In genomic region chr20:32536861-32537656, GRCh38 we compare ENCODE assay signal across 8 cellular contexts. TPM values are rescaled to one million over a fixed set of nuclear protein-coding genes. Genes with fewer than 3 reads are reported as not detected.
A peak's percentile ranks its signal among the peaks of the same experiment; 100 is the strongest.
DNase-seq lines count a peak whose midpoint lies in the region; ATAC-seq and TF ChIP-seq lines count a peak whose summit lies in the region.

No MANE protein-coding gene starts in this region.

- POLR2A ChIA-PET in activated CD4-positive, alpha-beta T cell treated with anti-CD3 and anti-CD28 coated beads for 36 hours (lab: Charles Lee): interaction anchor here (0.5 to 0.8 kb wide), 2 partner anchors 9 to 1572 kb away, joined by 4 to 5 read pairs; no protein-coding TSS in a partner anchor

- no peak for TF ChIP-seq POLR2A in lower leg skin (IDR thresholded peaks at IDR 0.05)

- H3K4me3 Mint-ChIP-seq in activated CD4-positive, alpha-beta T cell treated with anti-CD3 and anti-CD28 coated beads for 36 hours: peak overlapping the region; percentile 84

- no peak overlapping the region for H3K9ac ChIP-seq in GM23248
- H3K9ac ChIP-seq in duodenal mucosa (ENCODE audit: low read depth in 1 of 2, low read length in 2 of 2): peak overlapping the region; percentile 28 to 60
- H3K9ac ChIP-seq in muscle layer of colon (ENCODE audit: low read length): no peak overlapping the region

- TF ChIP-seq CTCF in upper lobe of right lung (IDR thresholded peaks at IDR 0.05): no peak
- no peak for TF ChIP-seq CTCF in lower leg skin (IDR thresholded peaks at IDR 0.05)

- H3K4me3 ChIP-seq in ACC112 (ENCODE audit: low read depth, low read length) (peak overlapping the region; percentile 65), GM23248 (0 out of 2 replicates have a peak overlapping the region, but pooled peaks have one; percentile 29), duodenal mucosa (ENCODE audit: low read depth in 1 of 2, low read length in 2 of 2) (peak overlapping the region; percentile 68 to 71), muscle layer of colon (ENCODE audit: low read depth in 1 of 2, low read length in 2 of 2) (peak overlapping the region; percentile 11 to 33), upper lobe of right lung (peak overlapping the region; percentile 48), lower leg skin (ENCODE audit: low read depth, poor library complexity, severe bottlenecking) (no peak overlapping the region)

- H3F3A ChIP-seq in GM23248 (ENCODE audit: insufficient read depth): no peaks in the 10 kb centered on the region

- in situ Hi-C loops in GM23248 (cut with MboI): loop anchor here (25.0 kb wide), 1 partner anchor 250 kb away; no protein-coding TSS in a partner anchor

- WGBS in GM23248 (ENCODE audit: low coverage in 1 of 2, low lambda C conversion rate in 2 of 2, missing lambda C conversion rate in 2 of 2), 2 experiments: 10 to 12% methylated on average over 30 to 46 of the region's 61 CpGs
- 4 to 27% methylated on average over 9 to 59 of the region's 61 CpGs for WGBS in lower leg skin, 2 donors

- peaks cover 2% of the 10 kb centered on the region for H3K36me3 Mint-ChIP-seq in activated CD4-positive, alpha-beta T cell treated with anti-CD3 and anti-CD28 coated beads for 36 hours (ENCODE audit: low read depth)

- H3K4me1 ChIP-seq in ACC112 (ENCODE audit: control insufficient read depth, insufficient read depth, low read length, unreplicated experiment) (no peaks in the 10 kb centered on the region), GM23248 (ENCODE audit: insufficient read depth) (no peaks in the 10 kb centered on the region), duodenal mucosa (ENCODE audit: control insufficient read depth in 1 of 2, insufficient read depth in 2 of 2, low read length in 2 of 2) (peaks cover 38 to 43% of the 10 kb centered on the region in 2 donors), muscle layer of colon (ENCODE audit: insufficient read depth, low read length) (peaks cover 8% of the 10 kb centered on the region), upper lobe of right lung (peaks cover 28% of the 10 kb centered on the region)

- peaks cover 7% of the 10 kb centered on the region; the same call in 1 of the 2 replicates for H3K27me3 ChIP-seq in ACC112 (ENCODE audit: insufficient read depth, low read length)
- no peaks in the 10 kb centered on the region for H3K27me3 ChIP-seq in GM23248 (replicated peaks; ENCODE audit: insufficient read depth)
- no peaks in the 10 kb centered on the region for H3K27me3 ChIP-seq in duodenal mucosa (ENCODE audit: control insufficient read depth in 1 of 2, insufficient read depth in 2 of 2, low read length in 2 of 2)
- no peaks in the 10 kb centered on the region for H3K27me3 ChIP-seq in muscle layer of colon (ENCODE audit: control insufficient read depth in 1 of 2, insufficient read depth in 2 of 2, low read length in 2 of 2)
- H3K27me3 ChIP-seq in upper lobe of right lung: no peaks in the 10 kb centered on the region

- no peak for ATAC-seq in activated CD4-positive, alpha-beta T cell treated with anti-CD3 and anti-CD28 coated beads for 36 hours
- peak; percentile 74 for ATAC-seq in upper lobe of right lung

- peaks cover 81% of the 10 kb centered on the region for H3K4me1 Mint-ChIP-seq in activated CD4-positive, alpha-beta T cell treated with anti-CD3 and anti-CD28 coated beads for 36 hours

- peak overlapping the region; percentile 92 for H3K27ac Mint-ChIP-seq in activated CD4-positive, alpha-beta T cell treated with anti-CD3 and anti-CD28 coated beads for 36 hours

- H4K20me1 ChIP-seq in GM23248 (ENCODE audit: insufficient read depth): no peaks in the 10 kb centered on the region

- intact Hi-C loops in activated CD4-positive, alpha-beta T cell treated with anti-CD3 and anti-CD28 coated beads for 36 hours (cut with DNase I, micrococcal nuclease): loop anchor here in 1 of 2 experiments (1.0 to 5.0 kb wide), 9 partner anchors 38 to 1150 kb away; partner anchors contain the start of genes ASXL1, COMMD7, E2F1 and PLAGL2
- intact Hi-C loops in upper lobe of right lung (cut with DNase I) (no loop called here), lower leg skin (cut with DNase I; ENCODE audit: low total_unique reads) (no loop called here)

- H3K9me3 ChIP-seq in GM23248 (ENCODE audit: low read depth) (no peaks in the 10 kb centered on the region), duodenal mucosa (ENCODE audit: control insufficient read depth in 1 of 2, low read length in 2 of 2) (no peaks in the 10 kb centered on the region), muscle layer of colon (ENCODE audit: low read length) (no peaks in the 10 kb centered on the region), upper lobe of right lung (no peaks in the 10 kb centered on the region)

- no peaks in the 10 kb centered on the region for H3K9me2 ChIP-seq in GM23248 (ENCODE audit: insufficient read depth)

- H3K79me2 ChIP-seq in ACC112 (ENCODE audit: control insufficient read depth, insufficient read depth, low read length, unreplicated experiment): no peaks in the 10 kb centered on the region
- H3K79me2 ChIP-seq in GM23248 (ENCODE audit: insufficient read depth): no peaks in the 10 kb centered on the region

- CTCF ChIA-PET in activated CD4-positive, alpha-beta T cell treated with anti-CD3 and anti-CD28 coated beads for 36 hours (lab: Charles Lee): interaction anchor here (0.7 to 1.2 kb wide), 7 partner anchors 9 to 116 kb away, joined by 3 to 4 read pairs (median 3); no protein-coding TSS in a partner anchor

- no peak overlapping the region for H3K4me2 ChIP-seq in GM23248 (ENCODE audit: unreplicated experiment)

- no peaks in the 10 kb centered on the region for H3K9me3 Mint-ChIP-seq in activated CD4-positive, alpha-beta T cell treated with anti-CD3 and anti-CD28 coated beads for 36 hours (ENCODE audit: low read depth)

- H3K27ac ChIP-seq in ACC112 (ENCODE audit: low read depth, low read length) (no peak overlapping the region), GM23248 (no peak overlapping the region), duodenal mucosa (ENCODE audit: low read depth, low read length) (peak overlapping the region; percentile 34), muscle layer of colon (ENCODE audit: low read depth, low read length) (no peak overlapping the region), upper lobe of right lung (peak overlapping the region; percentile 36)

- DNase-seq in GM23248 (no peak), NCI-H187 (lab: John Stamatoyannopoulos, UW) (peak; percentile 71 to 89), upper lobe of right lung (peak; percentile 81), lower leg skin (ENCODE audit: low spot score in 2 of 2) (no peak)
- peak; percentile 78 for DNase-seq in activated CD4-positive, alpha-beta T cell treated with anti-CD3 and anti-CD28 coated beads for 36 hours

- H3K36me3 ChIP-seq in ACC112 (ENCODE audit: insufficient read depth, low read length): no peaks in the 10 kb centered on the region
- no peaks in the 10 kb centered on the region for H3K36me3 ChIP-seq in GM23248 (ENCODE audit: low read depth)
- H3K36me3 ChIP-seq in duodenal mucosa (ENCODE audit: control insufficient read depth in 1 of 2, insufficient read depth in 2 of 2, low read length in 2 of 2): no peaks in the 10 kb centered on the region
- H3K36me3 ChIP-seq in muscle layer of colon (ENCODE audit: insufficient read depth, low read length): no peaks in the 10 kb centered on the region
- no peaks in the 10 kb centered on the region for H3K36me3 ChIP-seq in upper lobe of right lung

- H2AFZ ChIP-seq in ACC112 (ENCODE audit: low read length, unreplicated experiment) (no peak overlapping the region), GM23248 (no peak overlapping the region)

- H3K27me3 Mint-ChIP-seq in activated CD4-positive, alpha-beta T cell treated with anti-CD3 and anti-CD28 coated beads for 36 hours: no peaks in the 10 kb centered on the region

RNA-seq across cellular contexts. Expression of gene NOL4L, which starts 48.1 kb away (rescaled TPM):
- 5.2 and 8.7 TPM in 2 replicates for total RNA-seq in GM23248 (2014; rRNA removed; shearing (Covaris generic))
- 7.9 and 8.3 TPM in 2 replicates for polyA plus RNA-seq in GM23248 (2016; fragmentation: Nextera tagmentation; extraction: Ambion mirVana)
- total RNA-seq in activated CD4-positive, alpha-beta T cell treated with anti-CD3 and anti-CD28 coated beads for 36 hours: 10 to 100 TPM; 17.3 to 22.0 TPM
- 19.7 TPM for total RNA-seq in upper lobe of right lung
- 10 to 100 TPM in 1 of 4 donors, 1 to 10 TPM in 3; 4.6 to 10.4 (median 7.0) TPM for total RNA-seq in lower leg skin

Comparison
In these comparisons a context has a peak if more than half of its experiments do, and no peak if none do; other contexts are left out.
1. H3K27ac ChIP-seq: peak in duodenal mucosa (single experiment) and upper lobe of right lung (single experiment); none in ACC112 (single experiment), GM23248 (single experiment) and muscle layer of colon (single experiment).
2. DNase-seq: peak in NCI-H187 (2 of 2), activated CD4-positive, alpha-beta T cell treated with anti-CD3 and anti-CD28 coated beads for 36 hours (single experiment) and upper lobe of right lung (single experiment); none in GM23248 (single experiment) and lower leg skin (0 of 2).
3. H3K9ac ChIP-seq: peak in duodenal mucosa (2 of 2); none in GM23248 (single experiment) and muscle layer of colon (single experiment).